12 cellular contexts compared by ENCODE assay signal in genomic region chr9:133396952-133397351, GRCh38. TPM values are rescaled to one million over a fixed set of nuclear protein-coding genes. Genes with fewer than 3 reads are reported as not detected.
DNase-seq lines count a peak whose midpoint lies in the region; ATAC-seq, FAIRE-seq and TF ChIP-seq lines count a peak whose summit lies in the region.
"Had no signal": no experiment of that assay in that cellular context is flagged by ENCODE, and none has a peak within 500 bp of the region (broad histone marks: within the 10 kb centered on the region; RNA-seq: fewer than 3 reads in every experiment).

No MANE protein-coding gene starts in this region.

- 48% methylated on average over 14 of the region's 14 CpGs for WGBS in GM12878 (ENCODE audit: insufficient coverage, insufficient replicate concordance, low lambda C conversion rate, missing lambda C conversion rate)
- no CpG with 5 or more reads among the region's 14 CpGs for WGBS in mesendoderm (ENCODE audit: extremely low coverage, insufficient coverage, low lambda C conversion rate)

- H3K27me3 ChIP-seq in GM12878 (replicated peaks in 1 of 2; ENCODE audit: control insufficient read depth in 2 of 2, insufficient read depth in 2 of 2, low read length in 1 of 2): no peaks in the 10 kb centered on the region
- H3K27me3 ChIP-seq in mesendoderm (ENCODE audit: insufficient read depth, low read length, poor library complexity): no peaks in the 10 kb centered on the region
- H3K27me3 ChIP-seq: ascending aorta had no signal

- no peaks in the 10 kb centered on the region for H3K9me3 ChIP-seq in GM12878 (replicated peaks; ENCODE audit: control insufficient read depth, insufficient read depth, low read length)
- H3K9me3 ChIP-seq: ascending aorta, psoas muscle had no signal

- no peak overlapping the region for H2AK5ac ChIP-seq in mesendoderm (ENCODE audit: low read length)

- RAD21 ChIA-PET in GM12878 (lab: Charles Lee; ENCODE audit: unreplicated experiment): no interaction called here

- POLR2A ChIA-PET in GM12878 (lab: Charles Lee): no interaction called here

- no peaks in the 10 kb centered on the region for H4K20me1 ChIP-seq in GM12878 (ENCODE audit: control insufficient read depth, insufficient read depth)

- no peaks in the 10 kb centered on the region for H3K79me1 ChIP-seq in mesendoderm (ENCODE audit: low read length)

- H3K9ac ChIP-seq in GM12878 (ENCODE audit: control insufficient read depth, insufficient read depth, low read length): no peak overlapping the region
- H3K9ac ChIP-seq in mesendoderm (ENCODE audit: low read length): no peak overlapping the region

- no peak overlapping the region for H3K4ac ChIP-seq in mesendoderm (ENCODE audit: low read depth, low read length)

- H2AFZ ChIP-seq in GM12878 (ENCODE audit: control insufficient read depth, low read depth, low read length): no peak overlapping the region

- H2BK120ac ChIP-seq in mesendoderm (ENCODE audit: low read depth, low read length): no peak overlapping the region

- H3K36me3 Mint-ChIP-seq in activated T-cell treated with anti-CD3 and anti-CD28 coated beads, Interleukin-2, amount 50 U/mL, for 4 hours (ENCODE audit: insufficient read depth): no peaks in the 10 kb centered on the region

- H3K4me3 Mint-ChIP-seq in activated T-cell treated with anti-CD3 and anti-CD28 coated beads, Interleukin-2, amount 50 U/mL, for 4 hours: no peak overlapping the region
- H3K4me3 Mint-ChIP-seq: activated B cell treated with CpG ODN at 0.5 μM for 24 hours had no signal

- H3K79me2 ChIP-seq in GM12878 (ENCODE audit: control insufficient read depth, insufficient read depth, low read length) (no peaks in the 10 kb centered on the region), mesendoderm (ENCODE audit: control insufficient read depth, insufficient read depth, low read length) (no peaks in the 10 kb centered on the region)

- no peak overlapping the region for H4K8ac ChIP-seq in mesendoderm (ENCODE audit: low read depth, low read length)

- in situ Hi-C loops in GM12878 (cut with MboI): no loop called here

- intact Hi-C loops in GM12878 (cut with micrococcal nuclease; ENCODE audit: unreplicated experiment): no loop called here

- H3K4me1 Mint-ChIP-seq in activated T-cell treated with anti-CD3 and anti-CD28 coated beads, Interleukin-2, amount 50 U/mL, for 4 hours (ENCODE audit: low read depth): no peaks in the 10 kb centered on the region
- H3K4me1 Mint-ChIP-seq: activated B cell treated with CpG ODN at 0.5 μM for 24 hours had no signal

- H2BK15ac ChIP-seq in mesendoderm (replicated peaks; ENCODE audit: low read depth): no peak overlapping the region

- no peak for FAIRE-seq in GM12878 (lab: Jason Lieb, UNC)

- CTCF ChIA-PET in GM12878 (lab: Yijun Ruan, JAX): interaction anchor here (0.6 to 3.2 kb wide), 2 partner anchors 41 to 326 kb away, joined by 5 to 13 read pairs; no protein-coding TSS in a partner anchor

- H3K36me3 ChIP-seq in GM12878 (ENCODE audit: control insufficient read depth in 2 of 2, insufficient read depth in 2 of 2, low read length in 1 of 2): no peaks in the 10 kb centered on the region; a peak in 1 of 4 replicates
- no peaks in the 10 kb centered on the region for H3K36me3 ChIP-seq in mesendoderm (ENCODE audit: control insufficient read depth, insufficient read depth, low read length)

- ATAC-seq in GM12878: peak; percentile 63
- no peak for ATAC-seq in activated T-cell treated with anti-CD3 and anti-CD28 coated beads, Interleukin-2, amount 50 U/mL, for 4 hours

- H3K4me1 ChIP-seq in GM12878 (ENCODE audit: control insufficient read depth, insufficient read depth, low read length): no peaks in the 10 kb centered on the region
- no peaks in the 10 kb centered on the region for H3K4me1 ChIP-seq in mesendoderm (ENCODE audit: control insufficient read depth, low read depth, low read length)
- H3K4me1 ChIP-seq: ascending aorta, psoas muscle had no signal

- peaks cover 5% of the 10 kb centered on the region for H3K27me3 Mint-ChIP-seq in activated T-cell treated with anti-CD3 and anti-CD28 coated beads, Interleukin-2, amount 50 U/mL, for 4 hours (ENCODE audit: low read depth)
- H3K27me3 Mint-ChIP-seq: activated B cell treated with CpG ODN at 0.5 μM for 24 hours had no signal

- H2BK5ac ChIP-seq in mesendoderm (ENCODE audit: low read length): no peak overlapping the region

- TF ChIP-seq RAD21 in Ishikawa (IDR thresholded peaks at IDR 0.05; ENCODE audit: low read depth) (peak; percentile 46; the same call in 1 of the 2 replicates), GM12878 (IDR thresholded peaks at IDR 0.05; ENCODE audit: insufficient read depth, low read depth, low read length) (0 out of 2 replicates have a peak, but pooled peaks have one; percentile 9)

- SMC1A ChIA-PET in GM12878 (lab: Charles Lee; ENCODE audit: uncharacterized antibody, unreplicated experiment): no interaction called here

- TF ChIP-seq EP300 in Ishikawa (IDR thresholded peaks at IDR 0.05; ENCODE audit: borderline replicate concordance): no peak
- no peak for TF ChIP-seq EP300 in GM12878 (IDR thresholded peaks at IDR 0.05; ENCODE audit: borderline replicate concordance in 1 of 2, control insufficient read depth in 1 of 2, low read depth in 2 of 2, low read length in 2 of 2)

- BruUV-seq in GM12878 (replicated peaks; lab: Mats Ljungman, UMichigan): no TSS peak

- H3K4me3 ChIP-seq in GM12878 (no peak overlapping the region), mesendoderm (ENCODE audit: low read length) (no peak overlapping the region)
- H3K4me3 ChIP-seq: ascending aorta, psoas muscle had no signal

- H3K56ac ChIP-seq in mesendoderm (ENCODE audit: low read length): no peak overlapping the region

- no peak overlapping the region for H3K18ac ChIP-seq in mesendoderm (ENCODE audit: low read length)

- no peaks in the 10 kb centered on the region for H3K9me3 Mint-ChIP-seq in activated T-cell treated with anti-CD3 and anti-CD28 coated beads, Interleukin-2, amount 50 U/mL, for 4 hours
- H3K9me3 Mint-ChIP-seq: activated B cell treated with CpG ODN at 0.5 μM for 24 hours had no signal

- H3K23ac ChIP-seq in mesendoderm (ENCODE audit: low read length): no peak overlapping the region

- DNase-seq in ELR (ENCODE audit: low read depth): peak; percentile 53
- DNase-seq in GM12878 (ENCODE audit: low read depth, low spot score): no peak
- peak; percentile 69 for DNase-seq in mesendoderm
- DNase-seq in activated CD4-positive, alpha-beta T cell treated with anti-CD3 and anti-CD28 coated beads for 48 hours: no peak
- DNase-seq in activated T-cell treated with anti-CD3 and anti-CD28 coated beads, Interleukin-2, amount 50 U/mL, for 4 hours: no peak
- DNase-seq in stimulated activated CD4-positive, alpha-beta T cell treated with anti-CD3 and anti-CD28 coated beads, Interleukin-4, amount 100 ng/mL, for 4 hours: no peak
- DNase-seq in AML-193 (lab: John Stamatoyannopoulos, UW): no peak
- DNase-seq: activated B cell treated with CpG ODN at 0.5 μM for 24 hours, NCI-H2107, psoas muscle had no signal

- no peak overlapping the region for H3K4me2 ChIP-seq in GM12878 (ENCODE audit: control insufficient read depth, insufficient read depth)
- H3K4me2 ChIP-seq in mesendoderm (ENCODE audit: low read length): no peak overlapping the region

- no peak overlapping the region for H4K5ac ChIP-seq in mesendoderm (ENCODE audit: low read length)

- TF ChIP-seq CTCF in GM12878 (IDR thresholded peaks at IDR 0.05 in 2 of 3, conservative IDR thresholded peaks at IDR 0.05 in 1 of 3; ENCODE audit: control insufficient read depth in 2 of 3, extremely low read depth in 1 of 3, insufficient read depth in 1 of 3, low read depth in 3 of 3, low read length in 3 of 3): peak; percentile 4 to 33 (median 27); a peak in 2 of 6 replicates

- H3K27ac ChIP-seq in GM12878 (ENCODE audit: control insufficient read depth, insufficient read depth): no peak overlapping the region
- no peak overlapping the region for H3K27ac ChIP-seq in mesendoderm (ENCODE audit: low read depth, low read length)
- H3K27ac ChIP-seq: ascending aorta, psoas muscle had no signal

- no peak for TF ChIP-seq POLR2A in GM12878 (IDR thresholded peaks at IDR 0.05; ENCODE audit: low read depth, low read length)

RNA-seq across cellular contexts. Expression of gene STKLD1, which starts 20.8 kb away (rescaled TPM):
- 0.63 and 1.5 TPM in 2 replicates for total RNA-seq in GM12878 (2013; cell fraction: nucleolus; rRNA removed)
- 0.40 and 0.44 TPM in 2 replicates for total RNA-seq in GM12878 (2014; rRNA removed)
- total RNA-seq in GM12878 (2014; rRNA removed; fragmentation: Illumina TruSeq; extraction: Trizol): 0.23 TPM in 1 of 2 replicates, not detected in the other
- 0.35 TPM in 1 of 2 replicates, not detected in the other for total RNA-seq in GM12878 (2021)
- 0.25 TPM for polyA plus RNA-seq in GM12878 (2011; ENCODE audit: low read depth)
- 0.34 and 0.48 TPM in 2 replicates for polyA plus RNA-seq in GM12878 (2011; rRNA removed)
- 0.22 and 0.28 TPM in 2 replicates for polyA plus RNA-seq in GM12878 (2011; cell fraction: cytosol; rRNA removed)
- polyA plus RNA-seq in GM12878 (2011; cell fraction: nucleus; rRNA removed): 0.39 and 0.69 TPM in 2 replicates
- 0.58 and 0.70 TPM in 2 replicates for polyA plus RNA-seq in GM12878 (2012)
- polyA plus RNA-seq in GM12878 (2014; fragmentation: Illumina TruSeq; extraction: Trizol): 0.40 TPM in 1 of 2 replicates, not detected in the other
- under 1 TPM in 1 of 2 experiments, not detected in 1; 0.24 TPM for polyA plus RNA-seq in GM12878 (2014; fragmentation: Nextera tagmentation; extraction: Ambion mirVana)
- 0.37 TPM in 1 of 2 replicates, not detected in the other for polyA plus RNA-seq in GM12878 (2014; rRNA removed)
- under 1 TPM; 0.07 to 0.13 TPM for polyA plus RNA-seq in GM12878 (2016; fragmentation: Nextera tagmentation; extraction: Ambion mirVana)
- polyA minus RNA-seq in GM12878 (2011; rRNA and poly(A)+ RNA removed): 0.44 TPM in 1 of 2 replicates, not detected in the other
- not detected in 2 replicates for polyA minus RNA-seq in GM12878 (2011; cell fraction: cytosol; rRNA and poly(A)+ RNA removed)
- not detected in 2 replicates for polyA minus RNA-seq in GM12878 (2011; cell fraction: nucleus; rRNA and poly(A)+ RNA removed)
- polyA plus RNA-seq in mesendoderm (2013, experiment 1 of 2): 0.11 TPM
- not detected for polyA plus RNA-seq in mesendoderm (2013, experiment 2 of 2)
- under 1 TPM in 2 of 3 donors, not detected in 1; 0.16 to 0.42 TPM for total RNA-seq in activated T-cell treated with anti-CD3 and anti-CD28 coated beads, Interleukin-2, amount 50 U/mL, for 4 hours
- total RNA-seq: ascending aorta had no signal

RNA-seq across cellular contexts. Expression of gene REXO4, which starts 20.9 kb away (rescaled TPM):
- total RNA-seq in GM12878 (2013; cell fraction: nucleolus; rRNA removed): 28.7 and 29.1 TPM in 2 replicates
- total RNA-seq in GM12878 (2014; rRNA removed) (31.5 and 33.3 TPM in 2 replicates), GM12878 (2014; rRNA removed; fragmentation: Illumina TruSeq; extraction: Trizol) (16.5 and 20.9 TPM in 2 replicates), GM12878 (2021) (42.1 and 43.9 TPM in 2 replicates)
- 12.9 TPM for polyA plus RNA-seq in GM12878 (2011; ENCODE audit: low read depth)
- polyA plus RNA-seq in GM12878 (2011; rRNA removed) (23.8 and 27.7 TPM in 2 replicates), GM12878 (2014; fragmentation: Illumina TruSeq; extraction: Trizol) (16.4 and 24.8 TPM in 2 replicates), GM12878 (2014; fragmentation: Nextera tagmentation; extraction: Ambion mirVana) (1 to 10 TPM; 2.7 to 8.4 TPM), GM12878 (2014; rRNA removed) (37.9 and 39.6 TPM in 2 replicates), GM12878 (2016; fragmentation: Nextera tagmentation; extraction: Ambion mirVana) (10 to 100 TPM; 34.0 to 38.9 TPM)
- polyA plus RNA-seq in GM12878 (2011; cell fraction: cytosol; rRNA removed): 30.9 and 39.6 TPM in 2 replicates
- 23.1 and 30.9 TPM in 2 replicates for polyA plus RNA-seq in GM12878 (2011; cell fraction: nucleus; rRNA removed)
- 22.7 and 26.6 TPM in 2 replicates for polyA plus RNA-seq in GM12878 (2012)
- polyA minus RNA-seq in GM12878 (2011; rRNA and poly(A)+ RNA removed): 18.3 and 28.3 TPM in 2 replicates
- polyA minus RNA-seq in GM12878 (2011; cell fraction: cytosol; rRNA and poly(A)+ RNA removed): 12.6 and 13.8 TPM in 2 replicates
- 8.9 and 15.5 TPM in 2 replicates for polyA minus RNA-seq in GM12878 (2011; cell fraction: nucleus; rRNA and poly(A)+ RNA removed)
- 39.7 TPM for polyA plus RNA-seq in mesendoderm (2013, experiment 1 of 2)
- polyA plus RNA-seq in mesendoderm (2013, experiment 2 of 2): 41.3 TPM
- 10 to 100 TPM; 67.5 to 79.5 (median 79.3) TPM for total RNA-seq in activated T-cell treated with anti-CD3 and anti-CD28 coated beads, Interleukin-2, amount 50 U/mL, for 4 hours

RNA-seq across cellular contexts. Expression of gene SURF4, which starts 21.1 kb away (rescaled TPM):
- 63.9 and 69.7 TPM in 2 replicates for total RNA-seq in GM12878 (2013; cell fraction: nucleolus; rRNA removed)
- total RNA-seq in GM12878 (2014; rRNA removed): 119 and 120 TPM in 2 replicates
- total RNA-seq in GM12878 (2014; rRNA removed; fragmentation: Illumina TruSeq; extraction: Trizol): 60.4 and 70.0 TPM in 2 replicates
- total RNA-seq in GM12878 (2021): 95.3 and 107 TPM in 2 replicates
- polyA plus RNA-seq in GM12878 (2011; ENCODE audit: low read depth): 70.9 TPM
- 67.3 and 74.8 TPM in 2 replicates for polyA plus RNA-seq in GM12878 (2011; rRNA removed)
- polyA plus RNA-seq in GM12878 (2011; cell fraction: cytosol; rRNA removed): 89.9 and 91.2 TPM in 2 replicates
- 60.0 and 60.1 TPM in 2 replicates for polyA plus RNA-seq in GM12878 (2011; cell fraction: nucleus; rRNA removed)
- 82.5 and 103 TPM in 2 replicates for polyA plus RNA-seq in GM12878 (2012)
- polyA plus RNA-seq in GM12878 (2014; fragmentation: Illumina TruSeq; extraction: Trizol): 61.0 and 73.5 TPM in 2 replicates
- polyA plus RNA-seq in GM12878 (2014; fragmentation: Nextera tagmentation; extraction: Ambion mirVana): 10 to 100 TPM in 1 of 2 experiments, 1 to 10 TPM in 1; 6.4 to 12.6 TPM
- polyA plus RNA-seq in GM12878 (2014; rRNA removed): 82.6 and 83.9 TPM in 2 replicates
- 100 to 1,000 TPM; 121 to 134 TPM for polyA plus RNA-seq in GM12878 (2016; fragmentation: Nextera tagmentation; extraction: Ambion mirVana)
- polyA minus RNA-seq in GM12878 (2011; rRNA and poly(A)+ RNA removed): 57.4 and 87.6 TPM in 2 replicates
- 37.5 and 37.7 TPM in 2 replicates for polyA minus RNA-seq in GM12878 (2011; cell fraction: cytosol; rRNA and poly(A)+ RNA removed)
- 13.1 and 17.5 TPM in 2 replicates for polyA minus RNA-seq in GM12878 (2011; cell fraction: nucleus; rRNA and poly(A)+ RNA removed)
- 118 TPM for polyA plus RNA-seq in mesendoderm (2013, experiment 1 of 2)
- 119 TPM for polyA plus RNA-seq in mesendoderm (2013, experiment 2 of 2)
- 100 to 1,000 TPM; 235 to 292 (median 255) TPM for total RNA-seq in activated T-cell treated with anti-CD3 and anti-CD28 coated beads, Interleukin-2, amount 50 U/mL, for 4 hours

RNA-seq across cellular contexts. Expression of gene ADAMTS13, which starts 25.2 kb away (rescaled TPM):
- total RNA-seq in GM12878 (2013; cell fraction: nucleolus; rRNA removed): 3.1 and 3.2 TPM in 2 replicates
- 0.28 and 0.33 TPM in 2 replicates for total RNA-seq in GM12878 (2014; rRNA removed)
- 0.18 and 0.28 TPM in 2 replicates for total RNA-seq in GM12878 (2014; rRNA removed; fragmentation: Illumina TruSeq; extraction: Trizol)
- total RNA-seq in GM12878 (2021): 1.2 and 2.0 TPM in 2 replicates
- 1.1 TPM for polyA plus RNA-seq in GM12878 (2011; ENCODE audit: low read depth)
- 0.82 and 1.7 TPM in 2 replicates for polyA plus RNA-seq in GM12878 (2011; rRNA removed)
- 1.3 and 2.1 TPM in 2 replicates for polyA plus RNA-seq in GM12878 (2011; cell fraction: cytosol; rRNA removed)
- 14.0 and 17.9 TPM in 2 replicates for polyA plus RNA-seq in GM12878 (2011; cell fraction: nucleus; rRNA removed)
- 2.4 and 2.6 TPM in 2 replicates for polyA plus RNA-seq in GM12878 (2012)
- polyA plus RNA-seq in GM12878 (2014; fragmentation: Illumina TruSeq; extraction: Trizol): 0.22 and 0.28 TPM in 2 replicates
- polyA plus RNA-seq in GM12878 (2014; fragmentation: Nextera tagmentation; extraction: Ambion mirVana): under 1 TPM; 0.08 to 0.15 TPM
- polyA plus RNA-seq in GM12878 (2014; rRNA removed): 1.2 and 2.4 TPM in 2 replicates
- polyA plus RNA-seq in GM12878 (2016; fragmentation: Nextera tagmentation; extraction: Ambion mirVana): under 1 TPM; 0.28 to 0.37 TPM
- 0.88 and 1.5 TPM in 2 replicates for polyA minus RNA-seq in GM12878 (2011; rRNA and poly(A)+ RNA removed)
- polyA minus RNA-seq in GM12878 (2011; cell fraction: cytosol; rRNA and poly(A)+ RNA removed): 0.40 and 0.83 TPM in 2 replicates
- polyA minus RNA-seq in GM12878 (2011; cell fraction: nucleus; rRNA and poly(A)+ RNA removed): 1.8 and 1.9 TPM in 2 replicates
- 0.45 TPM for polyA plus RNA-seq in mesendoderm (2013, experiment 1 of 2)
- 0.46 TPM for polyA plus RNA-seq in mesendoderm (2013, experiment 2 of 2)
- under 1 TPM; 0.60 to 0.91 (median 0.79) TPM for total RNA-seq in activated T-cell treated with anti-CD3 and anti-CD28 coated beads, Interleukin-2, amount 50 U/mL, for 4 hours

RNA-seq across cellular contexts. Expression of gene SURF2, which starts 40.6 kb away (rescaled TPM):
- total RNA-seq in GM12878 (2013; cell fraction: nucleolus; rRNA removed): 1.2 and 2.0 TPM in 2 replicates
- 25.6 and 31.3 TPM in 2 replicates for total RNA-seq in GM12878 (2014; rRNA removed)
- total RNA-seq in GM12878 (2014; rRNA removed; fragmentation: Illumina TruSeq; extraction: Trizol): 12.8 and 18.2 TPM in 2 replicates
- total RNA-seq in GM12878 (2021): 19.4 and 23.4 TPM in 2 replicates
- 5.2 TPM for polyA plus RNA-seq in GM12878 (2011; ENCODE audit: low read depth)
- polyA plus RNA-seq in GM12878 (2011; rRNA removed): 7.5 and 12.1 TPM in 2 replicates
- 15.4 and 20.1 TPM in 2 replicates for polyA plus RNA-seq in GM12878 (2011; cell fraction: cytosol; rRNA removed)
- 13.5 and 21.6 TPM in 2 replicates for polyA plus RNA-seq in GM12878 (2011; cell fraction: nucleus; rRNA removed)
- polyA plus RNA-seq in GM12878 (2012): 15.3 and 18.6 TPM in 2 replicates
- 5.3 and 10.0 TPM in 2 replicates for polyA plus RNA-seq in GM12878 (2014; fragmentation: Illumina TruSeq; extraction: Trizol)
- 1 to 10 TPM; 4.0 to 7.6 TPM for polyA plus RNA-seq in GM12878 (2014; fragmentation: Nextera tagmentation; extraction: Ambion mirVana)
- polyA plus RNA-seq in GM12878 (2014; rRNA removed): 37.3 and 42.5 TPM in 2 replicates
- polyA plus RNA-seq in GM12878 (2016; fragmentation: Nextera tagmentation; extraction: Ambion mirVana): 10 to 100 TPM; 37.8 to 41.7 TPM
- polyA minus RNA-seq in GM12878 (2011; rRNA and poly(A)+ RNA removed): 4.0 and 6.0 TPM in 2 replicates
- polyA minus RNA-seq in GM12878 (2011; cell fraction: cytosol; rRNA and poly(A)+ RNA removed): 5.1 and 12.0 TPM in 2 replicates
- 2.8 and 6.6 TPM in 2 replicates for polyA minus RNA-seq in GM12878 (2011; cell fraction: nucleus; rRNA and poly(A)+ RNA removed)
- polyA plus RNA-seq in mesendoderm (2013, experiment 1 of 2): 66.8 TPM
- polyA plus RNA-seq in mesendoderm (2013, experiment 2 of 2): 69.9 TPM
- 10 to 100 TPM; 48.0 to 64.1 (median 57.9) TPM for total RNA-seq in activated T-cell treated with anti-CD3 and anti-CD28 coated beads, Interleukin-2, amount 50 U/mL, for 4 hours

Comparison
In these comparisons a context has a peak if more than half of its experiments do, and no peak if none do; other contexts are left out.
1. DNase-seq: peak in ELR (single experiment) and mesendoderm (single experiment); none in GM12878 (single experiment), activated CD4-positive, alpha-beta T cell treated with anti-CD3 and anti-CD28 coated beads for 48 hours (single experiment), activated T-cell treated with anti-CD3 and anti-CD28 coated beads, Interleukin-2, amount 50 U/mL, for 4 hours (single experiment), stimulated activated CD4-positive, alpha-beta T cell treated with anti-CD3 and anti-CD28 coated beads, Interleukin-4, amount 100 ng/mL, for 4 hours (0 of 2) and AML-193 (0 of 2).